In genomic region chr3:123157598-123158287, GRCh38 we compare ENCODE assay signal across 17 cellular contexts. TPM values are rescaled to one million over a fixed set of nuclear protein-coding genes. Genes with fewer than 3 reads are reported as not detected.
A peak's percentile ranks its signal among the peaks of the same experiment; 100 is the strongest.
DNase-seq lines count a peak whose midpoint lies in the region; ATAC-seq, FAIRE-seq and TF ChIP-seq lines count a peak whose summit lies in the region.
"Had no signal": no experiment of that assay in that cellular context is flagged by ENCODE, and none has a peak within 500 bp of the region (broad histone marks: within the 10 kb centered on the region; RNA-seq: fewer than 3 reads in every experiment).

No MANE protein-coding gene starts in this region.

- no peak for TF ChIP-seq EP300 in esophagus muscularis mucosa (IDR thresholded peaks at IDR 0.05)

- WGBS in esophagus muscularis mucosa, result 89% methylated on average over 3 of the region's 4 CpGs
- 32 to 43% methylated on average over 4 of the region's 4 CpGs for WGBS in pancreas, 2 donors

- H3K4me3 ChIP-seq in esophagus muscularis mucosa, result no peak overlapping the region
- no peak overlapping the region for H3K4me3 ChIP-seq in pancreas
- H3K4me3 ChIP-seq: dorsolateral prefrontal cortex had no signal

- H3K36me3 ChIP-seq in esophagus muscularis mucosa, result peaks cover 23 to 90% (median 64%) of the 10 kb centered on the region in 4 donors
- H3K36me3 ChIP-seq in pancreas, result peaks cover 0 to 29% (median 0%) of the 10 kb centered on the region in 3 donors

- intact Hi-C loops in esophagus muscularis mucosa (cut with DNase I), result no loop called here
- intact Hi-C loops in pancreas (cut with DNase I), result no loop called here

- ATAC-seq in pancreas (peak; percentile 54 to 86 (median 79)), HG03159 (IDR thresholded peaks at IDR 0.05; ENCODE audit: unreplicated experiment) (no peak), HG02884 (IDR thresholded peaks at IDR 0.05; ENCODE audit: unreplicated experiment) (no peak)

- H3K9me3 ChIP-seq in esophagus muscularis mucosa (no peaks in the 10 kb centered on the region), pancreas (no peaks in the 10 kb centered on the region)

- TF ChIP-seq POLR2A in esophagus muscularis mucosa (IDR thresholded peaks at IDR 0.05; ENCODE audit: low read depth), result no peak

- H3K27me3 ChIP-seq in esophagus muscularis mucosa (no peaks in the 10 kb centered on the region), pancreas (no peaks in the 10 kb centered on the region)
- H3K27me3 ChIP-seq: dorsolateral prefrontal cortex had no signal

- no peaks in the 10 kb centered on the region for H3K4me1 ChIP-seq in esophagus muscularis mucosa
- H3K4me1 ChIP-seq in pancreas, result peaks cover 8 to 12% (median 10%) of the 10 kb centered on the region in 3 donors

- DNase-seq in DMS53 (lab: John Stamatoyannopoulos, UW), result peak; percentile 42
- DNase-seq in DMS53 treated with DMSO at 0.1 percent for 48 hours (lab: John Stamatoyannopoulos, UW; ENCODE audit: unreplicated experiment), result no peak
- peak; percentile 35 for DNase-seq in NCI-H2171 (lab: John Stamatoyannopoulos, UW)
- DNase-seq in esophagus muscularis mucosa (ENCODE audit: extremely low spot score), result peak; percentile 64
- peak in 4 of 6 donors; percentile 45 to 64 (median 54) for DNase-seq in pancreas
- no peak for DNase-seq in COR-L47 (lab: John Stamatoyannopoulos, UW)
- DNase-seq: 8988T; activated CD4-positive, CD25-positive, alpha-beta regulatory T cell; activated naive CD4-positive, alpha-beta T cell treated with Interleukin-2 at 50 U/mL for 16 hours; CD4-positive, alpha-beta T cell; NCI-H2227 treated with DMSO at 0.1 percent for 48 hours; NK-92 treated with Interleukin-12 subunit alpha and Interleukin-12 subunit beta, amount 100 ng/mL, for 24 hours; stimulated activated CD4-positive, alpha-beta T cell treated with anti-CD3 and anti-CD28 coated beads, Interleukin-1b, Interleukin-23, amount 100 ng/mL, for 48 hours had no signal

- no peak overlapping the region for H3K27ac ChIP-seq in esophagus muscularis mucosa (replicated peaks in 1 of 4)
- peak overlapping the region; percentile 49 to 74 (median 66) for H3K27ac ChIP-seq in pancreas
- H3K27ac ChIP-seq: dorsolateral prefrontal cortex had no signal

- FAIRE-seq in pancreas (lab: Jason Lieb, UNC), result no peak
- FAIRE-seq: GM12891 had no signal

- TF ChIP-seq CTCF in esophagus muscularis mucosa (IDR thresholded peaks at IDR 0.05) (no peak), pancreas (IDR thresholded peaks at IDR 0.05) (no peak)

RNA-seq across cellular contexts. Expression of gene SEC22A, which starts 44.0 kb away (rescaled TPM):
- total RNA-seq in esophagus muscularis mucosa, result 10 to 100 TPM; 12.0 to 29.9 (median 20.0) TPM
- 10 to 100 TPM in 1 of 6 donors, 1 to 10 TPM in 5; 5.2 to 11.3 (median 7.2) TPM for total RNA-seq in pancreas
- polyA plus RNA-seq in pancreas, result 10 to 100 TPM in 1 of 2 donors, 1 to 10 TPM in 1; 3.3 to 12.5 TPM

Comparison
In these comparisons a context has a peak if more than half of its experiments do, and no peak if none do; other contexts are left out.
1. DNase-seq: peak in DMS53 (single experiment), NCI-H2171 (single experiment), esophagus muscularis mucosa (single experiment) and pancreas (4 of 6); none in DMS53 treated with DMSO at 0.1 percent for 48 hours (single experiment) and COR-L47 (single experiment).
2. H3K27ac ChIP-seq: peak in pancreas (4 of 4); none in esophagus muscularis mucosa (0 of 4).
3. ATAC-seq: peak in pancreas (4 of 4); none in HG03159 (single experiment) and HG02884 (single experiment).